ENCODE assay signal across 8 cellular contexts in the genomic region with DNA sequence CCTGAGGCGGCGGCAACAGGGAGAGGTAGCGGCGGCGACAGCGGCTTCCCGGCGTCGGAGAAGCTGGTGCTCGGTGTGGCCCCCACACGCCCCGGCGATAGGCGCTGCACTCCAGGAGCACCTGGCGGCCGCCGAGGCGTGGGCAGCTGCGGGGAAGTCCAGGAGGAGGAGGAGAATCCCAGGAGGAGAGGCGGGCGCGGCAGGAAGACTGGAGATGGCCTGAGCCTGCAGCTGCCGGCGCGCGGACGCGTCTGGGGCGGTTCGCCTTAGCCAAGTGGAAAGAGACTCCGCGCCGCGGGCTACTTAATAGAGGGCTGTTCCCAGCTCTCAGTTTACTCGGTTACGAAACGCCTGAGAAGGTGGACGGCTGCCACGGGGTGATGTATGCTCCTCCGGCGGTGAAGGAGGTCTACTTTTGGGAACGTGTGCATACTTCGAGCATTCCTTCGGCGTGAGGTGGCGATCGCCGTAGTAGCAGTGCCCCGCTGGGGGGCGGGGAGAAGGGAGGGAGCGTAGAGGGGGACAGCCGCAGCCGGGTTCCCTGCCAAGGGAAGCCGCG. TPM values are rescaled to one million over a fixed set of nuclear protein-coding genes. Genes with fewer than 3 reads are reported as not detected.
A peak's percentile ranks its signal among the peaks of the same experiment; 100 is the strongest.
DNase-seq lines count a peak whose midpoint lies in the region; ATAC-seq and TF ChIP-seq lines count a peak whose summit lies in the region.

A gene (minus strand): TSS at position 278 of the 559 bp plus-strand sequence. CDS start 3,261 bp downstream, outside the sequence.

- H3K27ac Mint-ChIP-seq in GM23338 = no peak within 1 kb of the TSS
- no peak within 1 kb of the TSS for H3K27ac Mint-ChIP-seq in endodermal cell
- no peak within 1 kb of the TSS for H3K27ac Mint-ChIP-seq in memory B cell

- no peaks in the 10 kb centered on the region for H3K9me2 ChIP-seq in GM23338 (ENCODE audit: insufficient read depth)

- TF ChIP-seq CTCF in AG09319 (IDR thresholded peaks at IDR 0.05; ENCODE audit: low read depth, low read length) (peak; percentile 8; the same call in 1 of the 2 replicates), GM23338 (conservative IDR thresholded peaks at IDR 0.05; ENCODE audit: low read depth in 2 of 2) (0 out of 4 replicates have a peak, but pooled peaks of 1 of the 2 experiments have one; percentile 3), endodermal cell (conservative IDR thresholded peaks at IDR 0.05) (no peak)

- 0 to 1% methylated on average over 27 to 55 of the region's 55 CpGs for WGBS in endodermal cell (ENCODE audit: insufficient coverage in 1 of 2, insufficient read length in 1 of 2), 2 experiments

- H3K27me3 ChIP-seq in GM23338 (ENCODE audit: insufficient read depth) = peaks cover 88% of the 10 kb centered on the region
- H3K27me3 ChIP-seq in endodermal cell (ENCODE audit: control insufficient read depth, insufficient read depth, low read length, poor library complexity, severe bottlenecking) = peaks cover 92% of the 10 kb centered on the region

- H3K4me2 ChIP-seq in GM23338 = peak within 1 kb of the TSS; percentile 98

- H3K9me3 Mint-ChIP-seq in GM23338 (no peaks in the 10 kb centered on the region; the same call in 2 of the 3 replicates), endodermal cell (no peaks in the 10 kb centered on the region), memory B cell (no peaks in the 10 kb centered on the region)

- H3K36me3 ChIP-seq in GM23338 (ENCODE audit: insufficient read depth) (no peaks in the 10 kb centered on the region), endodermal cell (ENCODE audit: control insufficient read depth, insufficient read depth, low read length) (no peaks in the 10 kb centered on the region)

- ATAC-seq in GM23338 (peak; percentile 23), memory B cell (ENCODE audit: low read depth) (no peak), GM19455 (IDR thresholded peaks at IDR 0.05; ENCODE audit: unreplicated experiment) (no peak)

- H3K4me1 Mint-ChIP-seq in GM23338 (peaks cover 44% of the 10 kb centered on the region; the same call in 2 of the 3 replicates), endodermal cell (peaks cover 47% of the 10 kb centered on the region), memory B cell (peaks cover 41% of the 10 kb centered on the region)

- no peaks in the 10 kb centered on the region for H4K20me1 ChIP-seq in GM23338 (replicated peaks; ENCODE audit: insufficient read depth)

- DNase-seq in AG09319 (ENCODE audit: extremely low read depth, low read depth) (peak; percentile 100), GM23338 (ENCODE audit: low spot score) (peak; percentile 90), SW480 (ENCODE audit: low spot score) (peak; percentile 43), endodermal cell (peak; percentile 90), memory B cell (ENCODE audit: low spot score in 2 of 2) (no peak), G401 (ENCODE audit: low spot score) (no peak)

- H3K4me1 ChIP-seq in GM23338 (ENCODE audit: insufficient read depth) (peaks cover 34% of the 10 kb centered on the region), endodermal cell (ENCODE audit: control insufficient read depth, insufficient read depth, low read length) (peaks cover 3% of the 10 kb centered on the region)

- H3K79me2 ChIP-seq in GM23338 (replicated peaks; ENCODE audit: insufficient read depth) = no peaks in the 10 kb centered on the region

- peak within 1 kb of the TSS; percentile 99 for H2AFZ ChIP-seq in GM23338

- no peak within 1 kb of the TSS for H3K27ac ChIP-seq in GM23338 (ENCODE audit: low read depth)
- no peak within 1 kb of the TSS for H3K27ac ChIP-seq in endodermal cell (ENCODE audit: low read depth, low read length)
- H3K27ac ChIP-seq in temporal lobe (ENCODE audit: low read depth, low read length) = no peak within 1 kb of the TSS

- peak within 1 kb of the TSS; percentile 9 for H3K9ac ChIP-seq in endodermal cell (ENCODE audit: extremely low read depth, low read length, poor library complexity, severe bottlenecking)

- H3K27me3 Mint-ChIP-seq in GM23338 (ENCODE audit: insufficient read depth, low read depth, poor library complexity) (peaks cover 81% of the 10 kb centered on the region), endodermal cell (ENCODE audit: insufficient read depth) (peaks cover 99% of the 10 kb centered on the region), memory B cell (peaks cover 35% of the 10 kb centered on the region)

- H3K4me3 Mint-ChIP-seq in GM23338 (peak within 1 kb of the TSS; percentile 78), endodermal cell (peak within 1 kb of the TSS; percentile 48), memory B cell (peak within 1 kb of the TSS; percentile 73)

- H3K4me3 ChIP-seq in GM23338 = peak within 1 kb of the TSS; percentile 80
- H3K4me3 ChIP-seq in endodermal cell (ENCODE audit: low read length) = peak within 1 kb of the TSS; percentile 70

- no peaks in the 10 kb centered on the region for H3K9me3 ChIP-seq in endodermal cell (ENCODE audit: control insufficient read depth, low read length)

- no peaks in the 10 kb centered on the region for H3F3A ChIP-seq in GM23338 (replicated peaks; ENCODE audit: low read depth)

- in situ Hi-C loops in G401 (cut with HindIII; ENCODE audit: low sequenced_read_pairs) = no loop called here

- H3K36me3 Mint-ChIP-seq in GM23338 (ENCODE audit: low read depth) = no peaks in the 10 kb centered on the region
- no peaks in the 10 kb centered on the region for H3K36me3 Mint-ChIP-seq in endodermal cell (ENCODE audit: low read depth)
- H3K36me3 Mint-ChIP-seq in memory B cell = no peaks in the 10 kb centered on the region

TF ChIP-seq in GM23338, 12 proteins besides CTCF, POLR2A, EP300 and RAD21:
- TF ChIP-seq, protein P1, sequence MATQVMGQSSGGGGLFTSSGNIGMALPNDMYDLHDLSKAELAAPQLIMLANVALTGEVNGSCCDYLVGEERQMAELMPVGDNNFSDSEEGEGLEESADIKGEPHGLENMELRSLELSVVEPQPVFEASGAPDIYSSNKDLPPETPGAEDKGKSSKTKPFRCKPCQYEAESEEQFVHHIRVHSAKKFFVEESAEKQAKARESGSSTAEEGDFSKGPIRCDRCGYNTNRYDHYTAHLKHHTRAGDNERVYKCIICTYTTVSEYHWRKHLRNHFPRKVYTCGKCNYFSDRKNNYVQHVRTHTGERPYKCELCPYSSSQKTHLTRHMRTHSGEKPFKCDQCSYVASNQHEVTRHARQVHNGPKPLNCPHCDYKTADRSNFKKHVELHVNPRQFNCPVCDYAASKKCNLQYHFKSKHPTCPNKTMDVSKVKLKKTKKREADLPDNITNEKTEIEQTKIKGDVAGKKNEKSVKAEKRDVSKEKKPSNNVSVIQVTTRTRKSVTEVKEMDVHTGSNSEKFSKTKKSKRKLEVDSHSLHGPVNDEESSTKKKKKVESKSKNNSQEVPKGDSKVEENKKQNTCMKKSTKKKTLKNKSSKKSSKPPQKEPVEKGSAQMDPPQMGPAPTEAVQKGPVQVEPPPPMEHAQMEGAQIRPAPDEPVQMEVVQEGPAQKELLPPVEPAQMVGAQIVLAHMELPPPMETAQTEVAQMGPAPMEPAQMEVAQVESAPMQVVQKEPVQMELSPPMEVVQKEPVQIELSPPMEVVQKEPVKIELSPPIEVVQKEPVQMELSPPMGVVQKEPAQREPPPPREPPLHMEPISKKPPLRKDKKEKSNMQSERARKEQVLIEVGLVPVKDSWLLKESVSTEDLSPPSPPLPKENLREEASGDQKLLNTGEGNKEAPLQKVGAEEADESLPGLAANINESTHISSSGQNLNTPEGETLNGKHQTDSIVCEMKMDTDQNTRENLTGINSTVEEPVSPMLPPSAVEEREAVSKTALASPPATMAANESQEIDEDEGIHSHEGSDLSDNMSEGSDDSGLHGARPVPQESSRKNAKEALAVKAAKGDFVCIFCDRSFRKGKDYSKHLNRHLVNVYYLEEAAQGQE (IDR thresholded peaks at IDR 0.05; ENCODE audit: unreplicated experiment) = no peak
- 0 out of 2 replicates have a peak, but pooled peaks have one; percentile 33 for TF ChIP-seq POLR2AphosphoS5 (IDR thresholded peaks at IDR 0.05; ENCODE audit: low read depth)
- TF ChIP-seq CREB1 (CRISPR knock-in tag; IDR thresholded peaks at IDR 0.05; ENCODE audit: low read depth) = 0 out of 2 replicates have a peak, but pooled peaks have one; percentile 35

RNA-seq across cellular contexts. Expression of the gene that starts here (rescaled TPM):
- total RNA-seq in GM23338 (2014; rRNA removed; shearing (Covaris generic)) = 4.0 and 6.3 TPM in 2 replicates
- polyA plus RNA-seq in GM23338 (2016; fragmentation: Nextera tagmentation; extraction: Ambion mirVana) = 0.39 and 1.2 TPM in 2 replicates
- total RNA-seq in endodermal cell (under 1 TPM; 0.13 to 0.64 TPM), temporal lobe (28.3 TPM)
- polyA plus RNA-seq in endodermal cell (2013, experiment 1 of 2) = 5.4 TPM
- 5.8 TPM for polyA plus RNA-seq in endodermal cell (2013, experiment 2 of 2)
- not detected in 2 replicates for total RNA-seq in G401 (2014; rRNA removed; shearing (Covaris generic))

Comparison
In these comparisons a context has a peak if more than half of its experiments do, and no peak if none do; other contexts are left out.
1. DNase-seq: peak in AG09319 (single experiment), GM23338 (single experiment), SW480 (single experiment) and endodermal cell (single experiment); none in memory B cell (0 of 2) and G401 (single experiment).
2. Peak in every context shown above with its lines, with median percentiles within 50 percentile points of each other: H3K4me3 Mint-ChIP-seq.